ENCODE assay signal across 26 cellular contexts in genomic region chr1:111236379-111236778, GRCh38. TPM values are rescaled to one million over a fixed set of nuclear protein-coding genes. Genes with fewer than 3 reads are reported as not detected.
DNase-seq lines count a peak whose midpoint lies in the region; ATAC-seq and TF ChIP-seq lines count a peak whose summit lies in the region.
"Had no signal": no experiment of that assay in that cellular context is flagged by ENCODE, and none has a peak within 500 bp of the region (broad histone marks: within the 10 kb centered on the region; RNA-seq: fewer than 3 reads in every experiment).

No MANE protein-coding gene starts in this region.

- H3K27me3 ChIP-seq in mammary epithelial cell (ENCODE audit: insufficient read depth, low read length), result no peaks in the 10 kb centered on the region
- no peaks in the 10 kb centered on the region for H3K27me3 ChIP-seq in breast epithelium
- H3K27me3 ChIP-seq in DND-41 (ENCODE audit: insufficient read depth, low read length, poor library complexity), result no peaks in the 10 kb centered on the region
- no peaks in the 10 kb centered on the region for H3K27me3 ChIP-seq in trophoblast cell (ENCODE audit: insufficient read depth, low read length)

- peak overlapping the region; percentile 99 for H2BK120ac ChIP-seq in trophoblast cell (ENCODE audit: insufficient read depth, low read length, poor library complexity)

- H3K36me3 ChIP-seq in mammary epithelial cell (ENCODE audit: insufficient read depth, low read length), result no peaks in the 10 kb centered on the region
- no peaks in the 10 kb centered on the region for H3K36me3 ChIP-seq in breast epithelium
- peaks cover 92% of the 10 kb centered on the region for H3K36me3 ChIP-seq in DND-41 (ENCODE audit: insufficient read depth, low read length)
- no peaks in the 10 kb centered on the region for H3K36me3 ChIP-seq in trophoblast cell (ENCODE audit: control insufficient read depth in 1 of 2, insufficient read depth in 2 of 2, low read length in 2 of 2)

- H3K18ac ChIP-seq in trophoblast cell (ENCODE audit: low read length), result peak overlapping the region; percentile 72

- H2AFZ ChIP-seq in mammary epithelial cell (ENCODE audit: low read depth, low read length), result no peak overlapping the region
- no peak overlapping the region for H2AFZ ChIP-seq in DND-41 (ENCODE audit: low read depth, low read length)
- peak overlapping the region; percentile 9 for H2AFZ ChIP-seq in trophoblast cell (ENCODE audit: insufficient read depth, low read length, poor library complexity)
- H2AFZ ChIP-seq: GM23248 had no signal

- H3K4me1 ChIP-seq in mammary epithelial cell (ENCODE audit: insufficient read depth, low read length) (peaks cover 38% of the 10 kb centered on the region), breast epithelium (no peaks in the 10 kb centered on the region), DND-41 (ENCODE audit: insufficient read depth, low read length) (peaks cover 45% of the 10 kb centered on the region), trophoblast cell (ENCODE audit: control insufficient read depth in 1 of 2, insufficient read depth in 2 of 2, low read length in 2 of 2) (peaks cover 13 to 20% of the 10 kb centered on the region in 2 experiments)

- H4K8ac ChIP-seq in trophoblast cell (ENCODE audit: low read depth, low read length), result peak overlapping the region; percentile 88

- H3K4me3 ChIP-seq in mammary epithelial cell (replicated peaks in 1 of 3; ENCODE audit: insufficient read depth in 1 of 3, low read depth in 2 of 3, low read length in 3 of 3) (no peak overlapping the region), breast epithelium (no peak overlapping the region), DND-41 (ENCODE audit: low read depth in 1 of 2, low read length in 2 of 2) (no peak overlapping the region), fibroblast of mammary gland (ENCODE audit: control insufficient read depth, low read depth, low read length) (no peak overlapping the region), trophoblast cell (ENCODE audit: low read depth, low read length) (no peak overlapping the region)
- H3K4me3 ChIP-seq: GM23248 had no signal

- H3K14ac ChIP-seq in trophoblast cell (ENCODE audit: low read length), result peak overlapping the region; percentile 86

- H3K27ac ChIP-seq in mammary epithelial cell (ENCODE audit: insufficient read depth, low read depth, low read length) (no peak overlapping the region), breast epithelium (peak overlapping the region in 1 of 2 donors; percentile 40), DND-41 (ENCODE audit: low read length) (peak overlapping the region; percentile 21; the same call in 1 of the 2 replicates), trophoblast cell (ENCODE audit: low read depth, low read length) (peak overlapping the region; percentile 95)
- H3K27ac ChIP-seq: GM23248 had no signal

- H2BK5ac ChIP-seq in trophoblast cell (ENCODE audit: low read depth, low read length, poor library complexity), result peak overlapping the region; percentile 97

- CTCF ChIA-PET in mammary epithelial cell (lab: Charles Lee; ENCODE audit: low non-redundant PET), result no interaction called here

- H3K4me2 ChIP-seq in mammary epithelial cell (ENCODE audit: insufficient read depth, low read depth, low read length) (peak overlapping the region; percentile 6), DND-41 (ENCODE audit: insufficient read depth, low read length) (no peak overlapping the region), trophoblast cell (ENCODE audit: low read length) (peak overlapping the region; percentile 22)

- peak overlapping the region; percentile 30 for H2AK5ac ChIP-seq in trophoblast cell (ENCODE audit: low read length)

- intact Hi-C loops in mammary epithelial cell (cut with micrococcal nuclease), result loop anchor here (5.0 kb wide), 1 partner anchor 41 kb away; no protein-coding TSS in a partner anchor
- intact Hi-C loops in breast epithelium (cut with DNase I; ENCODE audit: low total_unique reads), result loop anchor here (10.0 kb wide), 1 partner anchor 1448 kb away; no protein-coding TSS in a partner anchor

- TF ChIP-seq CTCF in mammary epithelial cell (conservative IDR thresholded peaks at IDR 0.05 in 1 of 2, IDR thresholded peaks at IDR 0.05 in 1 of 2; ENCODE audit: extremely low read depth in 1 of 2, insufficient read depth in 1 of 2, low read depth in 1 of 2, low read length in 2 of 2) (no peak), breast epithelium (IDR thresholded peaks at IDR 0.05) (no peak), DND-41 (IDR thresholded peaks at IDR 0.05; ENCODE audit: borderline replicate concordance, extremely low read depth, low read length, poor library complexity, severe bottlenecking) (no peak), fibroblast of mammary gland (conservative IDR thresholded peaks at IDR 0.05; ENCODE audit: control insufficient read depth, insufficient read depth, low read depth, low read length) (no peak)

- no peak for DNase-seq in mammary epithelial cell
- DNase-seq in breast epithelium (ENCODE audit: low spot score in 2 of 2), result no peak
- no peak for DNase-seq in DND-41
- DNase-seq in fibroblast of mammary gland (ENCODE audit: low read depth), result peak; percentile 20
- peak in 1 of 2 donors; percentile 34 for DNase-seq in trophoblast cell
- no peak for DNase-seq in D341Med (ENCODE audit: low spot score)
- no peak for DNase-seq in NCI-H1105 (lab: John Stamatoyannopoulos, UW)
- DNase-seq: GM23248, H7, Kasumi-1, MV-4-11, NCI-H1105 treated with DMSO at 0.1 percent for 48 hours, NCI-H146, NCI-H1930, NCI-H2107, NCI-H446, NCI-H524 treated with DMSO at 0.1 percent for 48 hours, NCI-H774, SHP77 had no signal

- no peak for ATAC-seq in DND-41 (ENCODE audit: insufficient read depth, low read depth)

- peak overlapping the region; percentile 96 for H4K91ac ChIP-seq in trophoblast cell (ENCODE audit: low read depth, low read length)

- H3K23ac ChIP-seq in trophoblast cell (ENCODE audit: low read length), result no peak overlapping the region

- no peak for TF ChIP-seq POLR2A in breast epithelium (IDR thresholded peaks at IDR 0.05)

- dilution Hi-C loops in mammary epithelial cell (cut with HindIII; ENCODE audit: low sequenced_read_pairs), result no loop called here

- WGBS in mammary epithelial cell (ENCODE audit: low coverage, missing lambda C conversion rate), result 41% methylated on average over 1 of the region's 1 CpG
- WGBS in trophoblast cell (ENCODE audit: extremely low coverage, insufficient coverage, insufficient read length), result no CpG with 5 or more reads among the region's 1 CpG

- H3K79me1 ChIP-seq in trophoblast cell (ENCODE audit: low read length), result peaks cover 27% of the 10 kb centered on the region

- no peaks in the 10 kb centered on the region for H3K79me2 ChIP-seq in mammary epithelial cell (ENCODE audit: insufficient read depth, low read length)
- H3K79me2 ChIP-seq in DND-41 (ENCODE audit: insufficient read depth, low read length), result peaks cover 44% of the 10 kb centered on the region
- no peaks in the 10 kb centered on the region for H3K79me2 ChIP-seq in trophoblast cell (ENCODE audit: control insufficient read depth, insufficient read depth, low read length, poor library complexity)

- in situ Hi-C loops in mammary epithelial cell (cut with MboI; ENCODE audit: low sequenced_read_pairs in 2 of 2), result no loop called here

- peak overlapping the region; percentile 100 for H2BK12ac ChIP-seq in trophoblast cell (ENCODE audit: low read length)

- H3K9ac ChIP-seq in mammary epithelial cell (ENCODE audit: insufficient read depth, low read length) (no peak overlapping the region), DND-41 (ENCODE audit: low read depth, low read length) (no peak overlapping the region), trophoblast cell (ENCODE audit: low read length) (no peak overlapping the region)
- H3K9ac ChIP-seq: GM23248 had no signal

- H3K4ac ChIP-seq in trophoblast cell (ENCODE audit: low read depth, low read length), result no peak overlapping the region

- no TSS peak for BruUV-seq in mammary epithelial cell (replicated peaks; lab: Mats Ljungman, UMichigan)

- H3K9me3 ChIP-seq in mammary epithelial cell (replicated peaks; ENCODE audit: insufficient read depth, low read length) (no peaks in the 10 kb centered on the region), breast epithelium (no peaks in the 10 kb centered on the region), DND-41 (ENCODE audit: insufficient read depth, low read length, severe bottlenecking) (no peaks in the 10 kb centered on the region), trophoblast cell (ENCODE audit: insufficient read depth, low read depth, low read length) (no peaks in the 10 kb centered on the region)

- H4K20me1 ChIP-seq in mammary epithelial cell (ENCODE audit: insufficient read depth, low read length), result no peaks in the 10 kb centered on the region
- H4K20me1 ChIP-seq in DND-41 (ENCODE audit: insufficient read depth, low read length), result no peaks in the 10 kb centered on the region

- H4K12ac ChIP-seq in trophoblast cell (ENCODE audit: low read depth, low read length), result no peak overlapping the region

RNA-seq across cellular contexts. Expression of gene CHI3L2, which starts 8.9 kb away (rescaled TPM):
- total RNA-seq in mammary epithelial cell (1 to 10 TPM in 1 of 2 donors, under 1 TPM in 1; 0.87 to 1.0 TPM), breast epithelium (10 to 100 TPM in 2 of 3 donors, 1 to 10 TPM in 1; 9.5 to 22.0 (median 14.1) TPM)
- 0.58 TPM for polyA plus RNA-seq in mammary epithelial cell
- polyA minus RNA-seq in mammary epithelial cell, result 3.5 TPM
- polyA plus RNA-seq in trophoblast cell (2013), result 1.3 and 1.8 TPM in 2 replicates
- total RNA-seq: G401, GM23248, H7, HT-29 had no signal

RNA-seq across cellular contexts. Expression of gene DENND2D, which starts 35.9 kb away (rescaled TPM):
- 10 to 100 TPM in 1 of 2 donors, 1 to 10 TPM in 1; 1.5 to 10.5 TPM for total RNA-seq in mammary epithelial cell
- polyA plus RNA-seq in mammary epithelial cell, result 2.6 TPM
- polyA minus RNA-seq in mammary epithelial cell, result 6.5 TPM
- total RNA-seq in breast epithelium, result 10 to 100 TPM; 27.7 to 70.8 (median 34.4) TPM
- polyA plus RNA-seq in trophoblast cell (2013), result 4.9 and 5.1 TPM in 2 replicates
- total RNA-seq: G401, H7, RPMI7951 had no signal

RNA-seq across cellular contexts. Expression of gene CHIA, which starts 54.3 kb away (rescaled TPM):
- total RNA-seq in mammary epithelial cell (not detected), breast epithelium (not detected)
- polyA plus RNA-seq in mammary epithelial cell, result not detected
- not detected for polyA minus RNA-seq in mammary epithelial cell
- polyA plus RNA-seq in trophoblast cell (2013), result not detected in 2 replicates
- total RNA-seq: A172, Daoy, G401, GM23248, H7, HT-29, MCF 10A, RPMI7951 had no signal
- polyA plus RNA-seq: BJ, GM23248 had no signal

Comparison
In these comparisons a context has a peak if more than half of its experiments do, and no peak if none do; other contexts are left out.
1. RNA of gene CHI3L2, which starts 8.9 kb away (total RNA-seq): 9.5 to 22.0 TPM in breast epithelium; 0.87 to 1.0 TPM in mammary epithelial cell; every median in the first group is over 4 times any median in the second.